Comparison of ENCODE assay signal across 19 cellular contexts in the genomic region with DNA sequence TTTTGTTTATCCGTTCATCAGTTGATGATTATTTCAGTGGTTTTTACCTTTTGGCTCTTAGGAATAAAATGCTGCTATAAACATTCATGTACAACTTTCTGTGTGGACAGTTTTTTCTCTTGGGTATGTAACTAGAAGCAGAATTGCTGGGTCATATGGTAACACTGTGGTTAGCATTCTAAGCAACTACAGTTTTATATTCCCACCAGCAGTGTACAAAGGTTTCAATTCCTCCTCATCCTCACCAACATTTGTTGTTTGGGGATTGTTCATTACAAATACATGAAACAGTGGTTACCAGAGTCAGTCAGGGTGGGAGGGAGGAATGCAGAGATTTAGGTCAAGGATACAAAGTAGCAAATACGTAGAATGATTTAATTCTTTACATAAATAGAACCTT.
DNase-seq lines count a peak whose midpoint lies in the region; ATAC-seq, FAIRE-seq and TF ChIP-seq lines count a peak whose summit lies in the region.
"Had no signal": no experiment of that assay in that cellular context is flagged by ENCODE, and none has a peak within 500 bp of the region (broad histone marks: within the 10 kb centered on the region; RNA-seq: fewer than 3 reads in every experiment).

No MANE protein-coding gene starts in this region.

- H3K79me2 ChIP-seq in MM.1S (ENCODE audit: low read length), result no peaks in the 10 kb centered on the region

- no peaks in the 10 kb centered on the region for H3K9me2 ChIP-seq in MM.1S (replicated peaks; ENCODE audit: insufficient read depth, low read length)

- no peak for TF ChIP-seq CTCF in MM.1S (IDR thresholded peaks at IDR 0.05; ENCODE audit: low read length)

- H3K4me2 ChIP-seq in MM.1S (ENCODE audit: low read depth, low read length), result peak overlapping the region; percentile 60

- H3K4me3 ChIP-seq in MM.1S (ENCODE audit: low read length), result peak overlapping the region; percentile 9; the same call in 1 of the 2 replicates
- H3K4me3 ChIP-seq: SK-N-MC had no signal

- H3K36me3 Mint-ChIP-seq in activated CD4-positive, alpha-beta memory T cell treated with anti-CD3 and anti-CD28 coated beads for 36 hours, result no peaks in the 10 kb centered on the region
- no peaks in the 10 kb centered on the region for H3K36me3 Mint-ChIP-seq in naive thymus-derived CD8-positive, alpha-beta T cell

- peak; percentile 40 for ATAC-seq in HG02798 (IDR thresholded peaks at IDR 0.05; ENCODE audit: poor library complexity, unreplicated experiment)
- ATAC-seq in naive thymus-derived CD8-positive, alpha-beta T cell, result no peak
- ATAC-seq: sciatic nerve had no signal

- POLR2A ChIA-PET in activated CD4-positive, alpha-beta memory T cell treated with anti-CD3 and anti-CD28 coated beads for 36 hours (lab: Charles Lee), result no interaction called here
- POLR2A ChIA-PET in naive thymus-derived CD8-positive, alpha-beta T cell (lab: Charles Lee), result no interaction called here

- no peaks in the 10 kb centered on the region for H3K36me3 ChIP-seq in MM.1S (replicated peaks; ENCODE audit: insufficient read depth, low read length)
- H3K36me3 ChIP-seq: BE2C had no signal

- H3K4me1 Mint-ChIP-seq in activated CD4-positive, alpha-beta memory T cell treated with anti-CD3 and anti-CD28 coated beads for 36 hours (ENCODE audit: low read depth), result no peaks in the 10 kb centered on the region
- H3K4me1 Mint-ChIP-seq in naive thymus-derived CD8-positive, alpha-beta T cell, result no peaks in the 10 kb centered on the region

- H3K4me3 Mint-ChIP-seq in activated CD4-positive, alpha-beta memory T cell treated with anti-CD3 and anti-CD28 coated beads for 36 hours, result no peak overlapping the region
- H3K4me3 Mint-ChIP-seq in naive thymus-derived CD8-positive, alpha-beta T cell, result no peak overlapping the region
- H3K4me3 Mint-ChIP-seq: activated T-cell treated with anti-CD3 and anti-CD28 coated beads, Interleukin-2, amount 50 U/mL, for 24 hours had no signal

- peaks cover 3% of the 10 kb centered on the region for H3K27me3 Mint-ChIP-seq in activated CD4-positive, alpha-beta memory T cell treated with anti-CD3 and anti-CD28 coated beads for 36 hours
- peaks cover 0 to 12% (median 4%) of the 10 kb centered on the region in 5 donors for H3K27me3 Mint-ChIP-seq in naive thymus-derived CD8-positive, alpha-beta T cell

- peak overlapping the region; percentile 71 for H3K27ac ChIP-seq in MM.1S (ENCODE audit: low read length)
- H3K27ac ChIP-seq: SK-N-MC had no signal

- peak; percentile 81 for FAIRE-seq in GM19239 (lab: Jason Lieb, UNC)
- FAIRE-seq: TTC549 had no signal

- H3K4me1 ChIP-seq in MM.1S (ENCODE audit: low read length), result peaks cover 54% of the 10 kb centered on the region
- H3K4me1 ChIP-seq: BE2C had no signal

- no peaks in the 10 kb centered on the region for H4K20me1 ChIP-seq in MM.1S (ENCODE audit: insufficient read depth, low read length)

- no peaks in the 10 kb centered on the region for H3K9me3 ChIP-seq in MM.1S (replicated peaks; ENCODE audit: insufficient read depth, low read length)
- H3K9me3 ChIP-seq: BE2C had no signal

- no peaks in the 10 kb centered on the region for H3K9me3 Mint-ChIP-seq in activated CD4-positive, alpha-beta memory T cell treated with anti-CD3 and anti-CD28 coated beads for 36 hours
- no peaks in the 10 kb centered on the region for H3K9me3 Mint-ChIP-seq in naive thymus-derived CD8-positive, alpha-beta T cell
- H3K9me3 Mint-ChIP-seq: activated T-cell treated with anti-CD3 and anti-CD28 coated beads, Interleukin-2, amount 50 U/mL, for 24 hours had no signal

- intact Hi-C loops in activated CD4-positive, alpha-beta memory T cell treated with anti-CD3 and anti-CD28 coated beads for 36 hours (cut with micrococcal nuclease), result no loop called here

- H3K27ac Mint-ChIP-seq in activated CD4-positive, alpha-beta memory T cell treated with anti-CD3 and anti-CD28 coated beads for 36 hours, result no peak overlapping the region
- no peak overlapping the region for H3K27ac Mint-ChIP-seq in naive thymus-derived CD8-positive, alpha-beta T cell
- H3K27ac Mint-ChIP-seq: activated T-cell treated with anti-CD3 and anti-CD28 coated beads, Interleukin-2, amount 50 U/mL, for 24 hours had no signal

- no peak overlapping the region; the same call in 1 of the 2 replicates for H2AFZ ChIP-seq in MM.1S (ENCODE audit: low read length)

- H3K27me3 ChIP-seq in MM.1S (replicated peaks; ENCODE audit: insufficient read depth, low read length), result no peaks in the 10 kb centered on the region
- H3K27me3 ChIP-seq: BE2C had no signal

- CTCF ChIA-PET in activated CD4-positive, alpha-beta memory T cell treated with anti-CD3 and anti-CD28 coated beads for 36 hours (lab: Charles Lee), result no interaction called here

- no peak for DNase-seq in GM19239 (ENCODE audit: insufficient read length, low spot score)
- peak; percentile 71 for DNase-seq in MM.1S
- no peak for DNase-seq in dedifferentiated amniotic fluid mesenchymal stem cell (ENCODE audit: extremely low spot score)
- DNase-seq in activated CD4-positive, alpha-beta memory T cell treated with anti-CD3 and anti-CD28 coated beads for 36 hours, result no peak
- DNase-seq in naive thymus-derived CD8-positive, alpha-beta T cell, result no peak
- no peak for DNase-seq in stimulated activated CD4-positive, alpha-beta T cell treated with anti-CD3 and anti-CD28 coated beads, Interleukin-12 subunit alpha, Interleukin-12 subunit beta, amount 100 ng/mL, for 4 hours
- DNase-seq: activated CD4-positive, alpha-beta T cell treated with anti-CD3 and anti-CD28 coated beads, Interleukin-2, amount 50 U/mL, for 4 hours; activated T-cell treated with anti-CD3 and anti-CD28 coated beads, Interleukin-2, amount 50 U/mL, for 24 hours; BE2C; effector CD4-positive, alpha-beta T cell; hippocampal formation; KG1; NCI-H1436 treated with DMSO at 0.1 percent for 48 hours; NCI-H345; nucleus accumbens had no signal

- H3K9ac ChIP-seq in MM.1S (ENCODE audit: low read length), result peak overlapping the region; percentile 19; the same call in 1 of the 2 replicates

- H3F3A ChIP-seq in MM.1S (ENCODE audit: insufficient read depth, low read length), result peaks cover 25% of the 10 kb centered on the region
